Comparison of ENCODE assay signal across 13 cellular contexts in genomic region chr9:89478821-89479668, GRCh38. TPM values are rescaled to one million over a fixed set of nuclear protein-coding genes. Genes with fewer than 3 reads are reported as not detected.
DNase-seq lines count a peak whose midpoint lies in the region; ATAC-seq and TF ChIP-seq lines count a peak whose summit lies in the region.
"Had no signal": no experiment of that assay in that cellular context is flagged by ENCODE, and none has a peak within 500 bp of the region (broad histone marks: within the 10 kb centered on the region; RNA-seq: fewer than 3 reads in every experiment).

No MANE protein-coding gene starts in this region.

- H3K4me3 ChIP-seq in Loucy (ENCODE audit: low read length, poor library complexity, severe bottlenecking) = peak overlapping the region; percentile 48
- H3K4me3 ChIP-seq: colonic mucosa, prostate gland had no signal

- peaks cover 88% of the 10 kb centered on the region for H4K20me1 ChIP-seq in Loucy (ENCODE audit: insufficient read depth, low read length, poor library complexity, severe bottlenecking)

- CTCF ChIA-PET in CD4-positive, alpha-beta T cell (lab: Charles Lee) = interaction anchor here (1.1 to 1.9 kb wide), 4 partner anchors 11 to 70 kb away, joined by 3 to 7 read pairs (median 6); no protein-coding TSS in a partner anchor

- POLR2A ChIA-PET in CD4-positive, alpha-beta T cell (lab: Charles Lee) = interaction anchor here (0.7 to 3.9 kb wide), 11 partner anchors 11 to 169 kb away, joined by 3 to 23 read pairs (median 6); partner anchors contain the start of genes SECISBP2 and SEMA4D
- POLR2A ChIA-PET in activated naive CD8-positive, alpha-beta T cell treated with anti-CD3 and anti-CD28 coated beads, Interleukin-2, amount 10 ng/mL, durations not matched to agents 7 days and 5 days (lab: Charles Lee) = interaction anchor here (0.9 to 2.8 kb wide), 18 partner anchors 10 to 69 kb away, joined by 3 to 19 read pairs (median 6); partner anchors contain the start of gene SEMA4D

- H3K27me3 Mint-ChIP-seq in CD4-positive, alpha-beta T cell = no peaks in the 10 kb centered on the region
- H3K27me3 Mint-ChIP-seq in activated naive CD8-positive, alpha-beta T cell treated with anti-CD3 and anti-CD28 coated beads, Interleukin-2, amount 10 ng/mL, durations not matched to agents 7 days and 5 days = no peaks in the 10 kb centered on the region
- H3K27me3 Mint-ChIP-seq in nephron (ENCODE audit: low read depth) = no peaks in the 10 kb centered on the region

- H3K27ac ChIP-seq in CD4-positive, alpha-beta T cell (ENCODE audit: low read depth, low read length) = peak overlapping the region; percentile 67
- H3K27ac ChIP-seq: KMS-11 had no signal

- H3K27me3 ChIP-seq in CD4-positive, alpha-beta T cell (ENCODE audit: control insufficient read depth, insufficient read depth, low read length) = no peaks in the 10 kb centered on the region
- no peaks in the 10 kb centered on the region for H3K27me3 ChIP-seq in Loucy (ENCODE audit: insufficient read depth, low read length, poor library complexity, severe bottlenecking)
- H3K27me3 ChIP-seq: colonic mucosa had no signal

- DNase-seq in CD4-positive, alpha-beta T cell = peak in 1 of 10 experiments; percentile 29
- no peak for DNase-seq in activated naive CD8-positive, alpha-beta T cell treated with anti-CD3 and anti-CD28 coated beads, Interleukin-2, amount 10 ng/mL, durations not matched to agents 7 days and 5 days
- DNase-seq in NCI-H82 treated with DMSO at 0.1 percent for 48 hours (lab: John Stamatoyannopoulos, UW; ENCODE audit: unreplicated experiment) (no peak), NCI-H446 (lab: John Stamatoyannopoulos, UW) (no peak), dedifferentiated amniotic fluid mesenchymal stem cell (ENCODE audit: extremely low spot score) (no peak)
- DNase-seq: colonic mucosa; SHP77; stimulated activated CD4-positive, alpha-beta T cell treated with anti-CD3 and anti-CD28 coated beads, Interleukin-4, amount 100 ng/mL, for 1 hour had no signal

- no peak for ATAC-seq in CD4-positive, alpha-beta T cell (ENCODE audit: poor library complexity)
- ATAC-seq in activated naive CD8-positive, alpha-beta T cell treated with anti-CD3 and anti-CD28 coated beads, Interleukin-2, amount 10 ng/mL, durations not matched to agents 7 days and 5 days (ENCODE audit: low read depth) = no peak
- ATAC-seq in GM18517 (IDR thresholded peaks at IDR 0.05; ENCODE audit: unreplicated experiment) = no peak

- H3K9ac ChIP-seq in Loucy (ENCODE audit: low read depth, low read length, poor library complexity, severe bottlenecking) = peak overlapping the region; percentile 14
- H3K9ac ChIP-seq: KMS-11 had no signal

- TF ChIP-seq CTCF in CD4-positive, alpha-beta T cell (IDR thresholded peaks at IDR 0.05) = no peak
- TF ChIP-seq CTCF in Loucy (conservative IDR thresholded peaks at IDR 0.05; ENCODE audit: low read length) (no peak), nephron (IDR thresholded peaks at IDR 0.05; ENCODE audit: unreplicated experiment in 3 of 3) (no peak)

- peaks cover 86% of the 10 kb centered on the region for H3K79me2 ChIP-seq in Loucy (ENCODE audit: insufficient read depth, low read length)

- no peak overlapping the region for H2AFZ ChIP-seq in Loucy (ENCODE audit: low read length)

- H3K36me3 ChIP-seq in Loucy (ENCODE audit: insufficient read depth, low read length) = peaks cover 53% of the 10 kb centered on the region
- H3K36me3 ChIP-seq: colonic mucosa, prostate gland had no signal

- H3F3A ChIP-seq in Loucy (ENCODE audit: low read depth) = peaks cover 26% of the 10 kb centered on the region

- H3K27ac Mint-ChIP-seq in CD4-positive, alpha-beta T cell = peak overlapping the region; percentile 97
- peak overlapping the region; percentile 96 for H3K27ac Mint-ChIP-seq in activated naive CD8-positive, alpha-beta T cell treated with anti-CD3 and anti-CD28 coated beads, Interleukin-2, amount 10 ng/mL, durations not matched to agents 7 days and 5 days
- H3K27ac Mint-ChIP-seq in nephron = peak overlapping the region in 2 of 3 experiments; percentile 25 to 70

- peaks cover 79% of the 10 kb centered on the region for H3K36me3 Mint-ChIP-seq in CD4-positive, alpha-beta T cell (ENCODE audit: low read depth)
- peaks cover 58% of the 10 kb centered on the region for H3K36me3 Mint-ChIP-seq in activated naive CD8-positive, alpha-beta T cell treated with anti-CD3 and anti-CD28 coated beads, Interleukin-2, amount 10 ng/mL, durations not matched to agents 7 days and 5 days
- H3K36me3 Mint-ChIP-seq in nephron (ENCODE audit: low read depth) = peaks cover 13% of the 10 kb centered on the region

- H3K9me3 Mint-ChIP-seq in CD4-positive, alpha-beta T cell = peaks cover 4% of the 10 kb centered on the region
- H3K9me3 Mint-ChIP-seq in activated naive CD8-positive, alpha-beta T cell treated with anti-CD3 and anti-CD28 coated beads, Interleukin-2, amount 10 ng/mL, durations not matched to agents 7 days and 5 days = no peaks in the 10 kb centered on the region
- H3K9me3 Mint-ChIP-seq in nephron = no peaks in the 10 kb centered on the region

- H3K4me1 Mint-ChIP-seq in CD4-positive, alpha-beta T cell (ENCODE audit: low read depth) = peaks cover 93% of the 10 kb centered on the region
- H3K4me1 Mint-ChIP-seq in activated naive CD8-positive, alpha-beta T cell treated with anti-CD3 and anti-CD28 coated beads, Interleukin-2, amount 10 ng/mL, durations not matched to agents 7 days and 5 days = peaks cover 83% of the 10 kb centered on the region
- peaks cover 50% of the 10 kb centered on the region for H3K4me1 Mint-ChIP-seq in nephron

- H3K9me3 ChIP-seq in CD4-positive, alpha-beta T cell (ENCODE audit: control insufficient read depth, low read length) = no peaks in the 10 kb centered on the region
- H3K9me3 ChIP-seq in Loucy (ENCODE audit: insufficient read depth, low read depth, low read length) = no peaks in the 10 kb centered on the region
- H3K9me3 ChIP-seq: colonic mucosa, prostate gland had no signal

- intact Hi-C loops in CD4-positive, alpha-beta T cell (cut with DNase I, micrococcal nuclease) = loop anchor here in 1 of 2 experiments (2.0 kb wide), 1 partner anchor 34 kb away; no protein-coding TSS in a partner anchor

- peaks cover 85% of the 10 kb centered on the region for H3K4me1 ChIP-seq in Loucy (ENCODE audit: insufficient read depth, low read length, poor library complexity, severe bottlenecking)

- H3K9me2 ChIP-seq in Loucy (replicated peaks; ENCODE audit: low read depth, low read length) = no peaks in the 10 kb centered on the region

- peak overlapping the region; percentile 85 for H3K4me3 Mint-ChIP-seq in CD4-positive, alpha-beta T cell
- peak overlapping the region; percentile 82 for H3K4me3 Mint-ChIP-seq in activated naive CD8-positive, alpha-beta T cell treated with anti-CD3 and anti-CD28 coated beads, Interleukin-2, amount 10 ng/mL, durations not matched to agents 7 days and 5 days
- no peak overlapping the region for H3K4me3 Mint-ChIP-seq in nephron

- peak overlapping the region; percentile 90 for H3K4me2 ChIP-seq in Loucy (ENCODE audit: low read depth, low read length, poor library complexity, severe bottlenecking)
- H3K4me2 ChIP-seq: KMS-11 had no signal

RNA-seq across cellular contexts. Expression of gene SEMA4D, which starts 18.9 kb away (rescaled TPM):
- 100 to 1,000 TPM; 399 to 430 TPM for total RNA-seq in CD4-positive, alpha-beta T cell
- total RNA-seq in activated naive CD8-positive, alpha-beta T cell treated with anti-CD3 and anti-CD28 coated beads, Interleukin-2, amount 10 ng/mL, durations not matched to agents 7 days and 5 days = 100 to 1,000 TPM; 370 to 391 TPM

Comparison
In these comparisons a context has a peak if more than half of its experiments do, and no peak if none do; other contexts are left out.
1. H3K4me3 Mint-ChIP-seq: peak in CD4-positive, alpha-beta T cell (single experiment) and activated naive CD8-positive, alpha-beta T cell treated with anti-CD3 and anti-CD28 coated beads, Interleukin-2, amount 10 ng/mL, durations not matched to agents 7 days and 5 days (single experiment); none in nephron (0 of 3).
2. Peak in every context shown above with its lines, with median percentiles within 50 percentile points of each other: H3K27ac Mint-ChIP-seq.